In the genomic region with DNA sequence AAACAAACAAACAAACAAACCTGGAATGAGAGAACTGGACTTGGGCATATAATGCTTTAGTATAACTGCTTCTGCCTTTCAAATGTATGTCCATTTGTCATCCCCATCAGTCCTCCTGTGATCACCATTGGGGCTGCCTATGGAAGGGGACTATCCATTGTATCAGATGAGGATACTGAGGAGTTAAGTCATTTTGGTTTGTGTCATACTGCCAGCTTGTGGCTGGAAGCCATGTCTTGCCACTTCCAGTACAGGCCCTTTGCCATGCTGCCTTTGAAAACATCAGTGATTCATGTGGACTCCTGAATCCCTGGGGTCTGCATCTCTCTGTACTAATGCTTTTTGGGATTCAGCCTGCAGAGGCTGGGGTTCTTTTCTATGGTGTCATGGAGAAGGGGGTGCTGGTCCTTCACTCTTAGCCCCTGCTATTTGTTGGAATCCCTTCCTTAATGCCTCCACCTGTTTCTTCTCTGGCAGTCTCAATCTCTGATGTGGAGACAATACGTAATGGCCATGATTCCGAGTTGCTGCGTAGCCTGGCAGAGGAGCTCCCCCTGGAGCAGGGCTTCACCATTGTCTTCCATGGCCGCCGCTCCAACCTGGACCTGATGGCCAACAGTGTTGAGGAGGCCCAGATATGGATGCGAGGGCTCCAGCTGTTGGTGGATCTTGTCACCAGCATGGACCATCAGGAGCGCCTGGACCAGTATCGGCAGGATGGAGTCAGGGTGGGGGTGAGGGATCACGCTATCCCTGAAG, we compare ENCODE assay signal across 1 cellular context.
TF ChIP-seq lines count a peak whose summit lies in the region.

No MANE protein-coding gene starts in this region.

TF ChIP-seq in K562, 482 proteins besides CTCF, POLR2A, EP300 and RAD21:
- TF ChIP-seq CTBP1 (IDR thresholded peaks at IDR 0.05; ENCODE audit: borderline replicate concordance) (0 out of 2 replicates have a peak, but pooled peaks have one; percentile 21), YY1 (IDR thresholded peaks at IDR 0.05; ENCODE audit: borderline replicate concordance in 1 of 3, control insufficient read depth in 1 of 3, extremely low read depth in 1 of 3, insufficient read depth in 3 of 3, insufficient read length in 1 of 3, insufficient replicate concordance in 2 of 3, low read depth in 1 of 3, low read length in 2 of 3) (peak in 1 of 3 experiments; percentile 33), TRIM28 (IDR thresholded peaks at IDR 0.05) (no peak), MAFG (tag; conservative IDR thresholded peaks at IDR 0.05) (no peak)
